ENCODE assay signal across 8 cellular contexts in the genomic region with DNA sequence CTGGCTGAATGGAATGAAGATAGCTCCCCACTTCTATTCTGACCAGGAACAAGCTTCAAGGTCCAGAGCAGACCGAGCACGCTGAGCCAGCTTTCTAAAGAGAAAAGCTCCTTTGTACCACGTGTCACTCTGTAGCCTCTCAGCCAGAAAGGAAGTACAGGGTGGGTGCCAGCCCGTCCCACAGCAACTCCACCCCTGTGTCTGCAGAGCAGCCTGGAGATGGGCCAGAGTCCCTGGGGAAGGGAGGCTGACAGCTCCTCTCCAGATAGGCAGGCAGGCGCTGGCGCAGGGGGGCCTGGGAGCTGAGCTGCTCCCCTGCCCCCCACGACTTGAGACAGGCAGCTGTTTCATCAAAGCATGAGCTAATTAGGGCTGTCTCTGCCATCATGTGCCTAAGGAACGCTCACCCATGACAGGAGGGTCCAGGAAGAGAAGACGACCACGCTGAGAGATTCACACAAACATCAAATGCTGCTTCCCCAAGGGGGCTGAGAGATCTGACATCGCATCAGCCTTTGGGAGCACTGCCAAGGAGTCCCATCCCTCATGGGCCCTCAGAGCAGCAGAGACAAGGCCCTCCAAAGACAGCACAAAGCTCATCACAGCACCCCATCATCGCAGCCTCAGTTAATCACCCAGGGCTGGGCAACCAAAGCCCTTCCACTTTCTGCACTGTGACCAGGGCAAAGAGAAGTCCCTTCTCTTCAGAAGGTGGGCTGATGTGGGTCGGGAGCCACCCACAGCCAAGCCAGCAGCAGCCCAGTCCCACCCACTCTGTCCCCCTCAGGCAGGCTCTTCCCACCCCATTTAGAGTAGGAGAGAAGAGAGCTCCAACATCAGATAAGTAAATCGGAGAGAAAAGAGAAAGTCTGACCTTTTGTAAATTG.
DNase-seq lines count a peak whose midpoint lies in the region; ATAC-seq and TF ChIP-seq lines count a peak whose summit lies in the region.

No MANE protein-coding gene starts in this region.

- no peaks in the 10 kb centered on the region for H3K27me3 ChIP-seq in WERI-Rb-1 (ENCODE audit: insufficient read depth, low read depth, severe bottlenecking)

- ATAC-seq in GM18498 (IDR thresholded peaks at IDR 0.05; ENCODE audit: unreplicated experiment), result peak; percentile 75
- ATAC-seq in GM21529 (IDR thresholded peaks at IDR 0.05; ENCODE audit: unreplicated experiment), result no peak
- no peak for ATAC-seq in HG03521 (IDR thresholded peaks at IDR 0.05; ENCODE audit: unreplicated experiment)

- H3K27ac ChIP-seq in WERI-Rb-1, result peak overlapping the region; percentile 81

- peak; percentile 28 for DNase-seq in AG09319 (ENCODE audit: extremely low read depth, low read depth)
- peak; percentile 83 for DNase-seq in NCI-H1092 treated with DMSO at 0.1 percent for 48 hours (lab: John Stamatoyannopoulos, UW)
- DNase-seq in WERI-Rb-1, result peak; percentile 87
- peak; percentile 92 for DNase-seq in globus pallidus (ENCODE audit: low spot score)
- peak in 54 of 56 donors; percentile 49 to 94 (median 84) for DNase-seq in nucleus accumbens (lab: John Stamatoyannopoulos, UW)

- H3K9me3 ChIP-seq in WERI-Rb-1 (ENCODE audit: severe bottlenecking), result no peaks in the 10 kb centered on the region

- no peaks in the 10 kb centered on the region; the same call in 1 of the 2 replicates for H3K36me3 ChIP-seq in WERI-Rb-1

- no peak for TF ChIP-seq CTCF in AG09319 (IDR thresholded peaks at IDR 0.05; ENCODE audit: low read depth, low read length)
- TF ChIP-seq CTCF in WERI-Rb-1 (IDR thresholded peaks at IDR 0.05; ENCODE audit: low read depth, low read length), result no peak

- H3K4me3 ChIP-seq in WERI-Rb-1 (ENCODE audit: low read depth, low read length), result no peak overlapping the region

Comparison
In these comparisons a context has a peak if more than half of its experiments do, and no peak if none do; other contexts are left out.
1. DNase-seq: peak in every context shown above with its lines; median percentile 92 in globus pallidus; 87 in WERI-Rb-1; 84 in nucleus accumbens; 83 in NCI-H1092 treated with DMSO at 0.1 percent for 48 hours; 28 in AG09319.